ENCODE assay signal across 2 cellular contexts in genomic region chr19:43628646-43629326, GRCh38.
TF ChIP-seq lines count a peak whose summit lies in the region.

No MANE protein-coding gene starts in this region.

TF ChIP-seq in IMR-90, 13 proteins besides CTCF, POLR2A, EP300 and RAD21:
- TF ChIP-seq MAZ (IDR thresholded peaks at IDR 0.05; ENCODE audit: borderline replicate concordance, low read depth, low read length) (no peak), USF2 (IDR thresholded peaks at IDR 0.05; ENCODE audit: low read depth, low read length) (peak; percentile 59; the same call in 1 of the 2 replicates)

TF ChIP-seq in GM12878, 131 proteins besides CTCF, POLR2A, EP300 and RAD21:
- TF ChIP-seq USF2 (IDR thresholded peaks at IDR 0.05; ENCODE audit: borderline replicate concordance, low read depth, low read length), result peak; percentile 1; the same call in 1 of the 2 replicates
- no peak for TF ChIP-seq IRF4 (IDR thresholded peaks at IDR 0.05; ENCODE audit: low read depth, low read length)
- peak; percentile 54 for TF ChIP-seq USF1 (IDR thresholded peaks at IDR 0.05; ENCODE audit: borderline replicate concordance, extremely low read length, insufficient read depth, low read depth, low read length)
- no peak for TF ChIP-seq ATF7 (IDR thresholded peaks at IDR 0.05; ENCODE audit: low read depth)
TF ChIP-seq in GM12878: peak in this region for 2.
